1 cellular context compared by ENCODE assay signal in genomic region chr19:577439-578392, GRCh38.
TF ChIP-seq lines count a peak whose summit lies in the region.

No MANE protein-coding gene starts in this region.

TF ChIP-seq in H1, 55 proteins besides CTCF, POLR2A, EP300 and RAD21:
- no peak for TF ChIP-seq SIX5 (IDR thresholded peaks at IDR 0.05; ENCODE audit: low read depth, low read length)
- no peak for TF ChIP-seq CBX5 (IDR thresholded peaks at IDR 0.05; ENCODE audit: low read depth, low read length)
- TF ChIP-seq GTF2F1 (IDR thresholded peaks at IDR 0.05; ENCODE audit: borderline replicate concordance, low read depth, low read length), result no peak
- TF ChIP-seq RBBP5 (IDR thresholded peaks at IDR 0.05; ENCODE audit: borderline replicate concordance, low read depth, low read length), result no peak
- TF ChIP-seq SP4 (IDR thresholded peaks at IDR 0.05; ENCODE audit: low read length), result no peak
- TF ChIP-seq EGR1 (IDR thresholded peaks at IDR 0.05; ENCODE audit: borderline replicate concordance, low read depth, low read length), result no peak
